1 cellular context compared by ENCODE assay signal in the genomic region with DNA sequence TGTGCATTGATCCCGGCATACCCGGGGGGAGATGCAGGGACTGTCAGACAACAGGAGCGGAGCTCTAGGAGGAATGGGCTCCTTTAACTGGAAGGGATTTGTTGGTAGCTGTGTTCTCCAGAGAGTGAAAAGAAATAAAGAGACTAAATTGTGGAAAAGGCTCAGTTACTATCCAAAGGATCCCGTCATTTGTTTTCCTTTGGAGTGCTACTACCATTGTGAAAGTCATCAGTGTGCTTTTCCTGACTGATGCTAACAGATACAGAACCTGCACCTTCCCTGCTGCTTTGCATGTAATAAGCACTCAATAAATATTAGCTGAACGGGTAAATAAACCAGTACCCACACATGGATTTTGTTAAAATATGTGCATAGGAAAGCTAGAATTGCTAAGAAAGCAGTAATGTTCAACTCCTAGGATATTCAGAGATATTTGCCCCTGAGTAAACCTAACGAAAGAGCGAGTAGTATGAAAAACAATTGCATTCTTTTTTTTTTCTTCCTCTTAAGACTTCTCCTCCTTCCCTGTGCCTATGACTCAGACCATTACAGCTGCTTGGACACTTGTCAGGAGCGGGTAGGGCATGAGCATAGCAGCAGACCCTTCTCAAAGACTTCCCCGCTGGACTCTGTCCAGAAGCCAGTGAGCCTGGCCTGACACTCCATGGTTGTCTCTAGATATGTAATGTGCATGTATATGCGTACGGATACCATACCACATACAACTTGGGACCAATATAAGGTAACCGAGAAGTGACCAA.
TF ChIP-seq lines count a peak whose summit lies in the region.

No MANE protein-coding gene starts in this region.

TF ChIP-seq in GM23338, 12 proteins besides CTCF, POLR2A, EP300 and RAD21 (continued from another document):
- TF ChIP-seq, protein P1, sequence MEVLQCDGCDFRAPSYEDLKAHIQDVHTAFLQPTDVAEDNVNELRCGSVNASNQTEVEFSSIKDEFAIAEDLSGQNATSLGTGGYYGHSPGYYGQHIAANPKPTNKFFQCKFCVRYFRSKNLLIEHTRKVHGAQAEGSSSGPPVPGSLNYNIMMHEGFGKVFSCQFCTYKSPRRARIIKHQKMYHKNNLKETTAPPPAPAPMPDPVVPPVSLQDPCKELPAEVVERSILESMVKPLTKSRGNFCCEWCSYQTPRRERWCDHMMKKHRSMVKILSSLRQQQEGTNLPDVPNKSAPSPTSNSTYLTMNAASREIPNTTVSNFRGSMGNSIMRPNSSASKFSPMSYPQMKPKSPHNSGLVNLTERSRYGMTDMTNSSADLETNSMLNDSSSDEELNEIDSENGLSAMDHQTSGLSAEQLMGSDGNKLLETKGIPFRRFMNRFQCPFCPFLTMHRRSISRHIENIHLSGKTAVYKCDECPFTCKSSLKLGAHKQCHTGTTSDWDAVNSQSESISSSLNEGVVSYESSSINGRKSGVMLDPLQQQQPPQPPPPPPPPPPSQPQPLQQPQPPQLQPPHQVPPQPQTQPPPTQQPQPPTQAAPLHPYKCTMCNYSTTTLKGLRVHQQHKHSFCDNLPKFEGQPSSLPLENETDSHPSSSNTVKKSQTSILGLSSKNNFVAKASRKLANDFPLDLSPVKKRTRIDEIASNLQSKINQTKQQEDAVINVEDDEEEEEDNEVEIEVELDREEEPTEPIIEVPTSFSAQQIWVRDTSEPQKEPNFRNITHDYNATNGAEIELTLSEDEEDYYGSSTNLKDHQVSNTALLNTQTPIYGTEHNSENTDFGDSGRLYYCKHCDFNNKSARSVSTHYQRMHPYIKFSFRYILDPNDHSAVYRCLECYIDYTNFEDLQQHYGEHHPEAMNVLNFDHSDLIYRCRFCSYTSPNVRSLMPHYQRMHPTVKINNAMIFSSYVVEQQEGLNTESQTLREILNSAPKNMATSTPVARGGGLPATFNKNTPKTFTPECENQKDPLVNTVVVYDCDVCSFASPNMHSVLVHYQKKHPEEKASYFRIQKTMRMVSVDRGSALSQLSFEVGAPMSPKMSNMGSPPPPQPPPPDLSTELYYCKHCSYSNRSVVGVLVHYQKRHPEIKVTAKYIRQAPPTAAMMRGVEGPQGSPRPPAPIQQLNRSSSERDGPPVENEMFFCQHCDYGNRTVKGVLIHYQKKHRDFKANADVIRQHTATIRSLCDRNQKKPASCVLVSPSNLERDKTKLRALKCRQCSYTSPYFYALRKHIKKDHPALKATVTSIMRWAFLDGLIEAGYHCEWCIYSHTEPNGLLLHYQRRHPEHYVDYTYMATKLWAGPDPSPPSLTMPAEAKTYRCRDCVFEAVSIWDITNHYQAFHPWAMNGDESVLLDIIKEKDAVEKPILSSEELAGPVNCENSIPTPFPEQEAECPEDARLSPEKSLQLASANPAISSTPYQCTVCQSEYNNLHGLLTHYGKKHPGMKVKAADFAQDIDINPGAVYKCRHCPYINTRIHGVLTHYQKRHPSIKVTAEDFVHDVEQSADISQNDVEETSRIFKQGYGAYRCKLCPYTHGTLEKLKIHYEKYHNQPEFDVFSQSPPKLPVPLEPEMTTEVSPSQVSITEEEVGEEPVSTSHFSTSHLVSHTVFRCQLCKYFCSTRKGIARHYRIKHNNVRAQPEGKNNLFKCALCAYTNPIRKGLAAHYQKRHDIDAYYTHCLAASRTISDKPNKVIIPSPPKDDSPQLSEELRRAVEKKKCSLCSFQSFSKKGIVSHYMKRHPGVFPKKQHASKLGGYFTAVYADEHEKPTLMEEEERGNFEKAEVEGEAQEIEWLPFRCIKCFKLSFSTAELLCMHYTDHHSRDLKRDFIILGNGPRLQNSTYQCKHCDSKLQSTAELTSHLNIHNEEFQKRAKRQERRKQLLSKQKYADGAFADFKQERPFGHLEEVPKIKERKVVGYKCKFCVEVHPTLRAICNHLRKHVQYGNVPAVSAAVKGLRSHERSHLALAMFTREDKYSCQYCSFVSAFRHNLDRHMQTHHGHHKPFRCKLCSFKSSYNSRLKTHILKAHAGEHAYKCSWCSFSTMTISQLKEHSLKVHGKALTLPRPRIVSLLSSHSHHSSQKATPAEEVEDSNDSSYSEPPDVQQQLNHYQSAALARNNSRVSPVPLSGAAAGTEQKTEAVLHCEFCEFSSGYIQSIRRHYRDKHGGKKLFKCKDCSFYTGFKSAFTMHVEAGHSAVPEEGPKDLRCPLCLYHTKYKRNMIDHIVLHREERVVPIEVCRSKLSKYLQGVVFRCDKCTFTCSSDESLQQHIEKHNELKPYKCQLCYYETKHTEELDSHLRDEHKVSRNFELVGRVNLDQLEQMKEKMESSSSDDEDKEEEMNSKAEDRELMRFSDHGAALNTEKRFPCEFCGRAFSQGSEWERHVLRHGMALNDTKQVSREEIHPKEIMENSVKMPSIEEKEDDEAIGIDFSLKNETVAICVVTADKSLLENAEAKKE (CRISPR knock-in tag; IDR thresholded peaks at IDR 0.05): no peak
- no peak for TF ChIP-seq CREB1 (CRISPR knock-in tag; IDR thresholded peaks at IDR 0.05; ENCODE audit: low read depth)
